ENCODE assay signal across 23 cellular contexts in genomic region chr9:99143661-99144060, GRCh38. TPM values are rescaled to one million over a fixed set of nuclear protein-coding genes. Genes with fewer than 3 reads are reported as not detected.
DNase-seq lines count a peak whose midpoint lies in the region; ATAC-seq, FAIRE-seq and TF ChIP-seq lines count a peak whose summit lies in the region.
"Had no signal": no experiment of that assay in that cellular context is flagged by ENCODE, and none has a peak within 500 bp of the region (broad histone marks: within the 10 kb centered on the region; RNA-seq: fewer than 3 reads in every experiment).

No MANE protein-coding gene starts in this region.

- intact Hi-C loops in HepG2 (cut with micrococcal nuclease; ENCODE audit: unreplicated experiment) (no loop called here), right lobe of liver (cut with DNase I) (loop anchor here in 1 of 2 donors (10.0 kb wide), 1 partner anchor 169 kb away; no protein-coding TSS in a partner anchor)

- no TSS peak for BruUV-seq in HepG2 (replicated peaks; lab: Mats Ljungman, UMichigan)

- no peak overlapping the region for H3K9ac ChIP-seq in HepG2 (ENCODE audit: insufficient read depth, low read depth, low read length)

- H3K9me3 Mint-ChIP-seq in stimulated activated effector memory CD8-positive, alpha-beta T cell treated with anti-CD3 and anti-CD28 coated beads, Interleukin-12 subunit alpha, Interleukin-12 subunit beta, amount 100 ng/mL, for 72 hours, result no peaks in the 10 kb centered on the region
- H3K9me3 Mint-ChIP-seq in activated naive CD4-positive, alpha-beta T cell treated with anti-CD3 and anti-CD28 coated beads, Interleukin-2, amount 10 ng/mL, durations not matched to agents 7 days and 5 days, result no peaks in the 10 kb centered on the region
- H3K9me3 Mint-ChIP-seq: CD4-positive, CD25-positive, alpha-beta regulatory T cell had no signal

- no peaks in the 10 kb centered on the region for H3K27me3 Mint-ChIP-seq in activated naive CD4-positive, alpha-beta T cell treated with anti-CD3 and anti-CD28 coated beads, Interleukin-2, amount 10 ng/mL, durations not matched to agents 7 days and 5 days
- H3K27me3 Mint-ChIP-seq: CD4-positive, CD25-positive, alpha-beta regulatory T cell had no signal

- peaks cover 4 to 36% of the 10 kb centered on the region in 2 experiments; a peak in 4 of 5 replicates for H3K36me3 ChIP-seq in HepG2 (replicated peaks in 1 of 2; ENCODE audit: control insufficient read depth in 1 of 2, insufficient read depth in 2 of 2, low read length in 2 of 2)
- peaks cover 0 to 20% (median 3%) of the 10 kb centered on the region in 4 donors for H3K36me3 ChIP-seq in right lobe of liver
- H3K36me3 ChIP-seq in bronchial epithelial cell (ENCODE audit: control insufficient read depth, insufficient read depth, low read length), result peaks cover 9% of the 10 kb centered on the region
- peaks cover 5% of the 10 kb centered on the region; the same call in 1 of the 2 replicates for H3K36me3 ChIP-seq in H7 (replicated peaks; ENCODE audit: control insufficient read depth, insufficient read depth, low read length)

- TF ChIP-seq POLR2A in HepG2 (IDR thresholded peaks at IDR 0.05; ENCODE audit: insufficient read depth in 1 of 2, low read depth in 2 of 2, low read length in 2 of 2), result no peak
- no peak for TF ChIP-seq POLR2A in right lobe of liver (IDR thresholded peaks at IDR 0.05)

- CTCF ChIA-PET in HepG2 (lab: Yijun Ruan, JAX; ENCODE audit: low intra/inter-chr PET ratio, low total read pairs), result no interaction called here
- CTCF ChIA-PET in activated naive CD4-positive, alpha-beta T cell treated with anti-CD3 and anti-CD28 coated beads, Interleukin-2, amount 10 ng/mL, durations not matched to agents 7 days and 5 days (lab: Charles Lee), result interaction anchor here (1.0 to 20.1 kb wide), 3 partner anchors 144 to 168 kb away, joined by 3 to 298 read pairs (median 4); no protein-coding TSS in a partner anchor

- TF ChIP-seq CTCF in HepG2 (CRISPR knock-in tag; IDR thresholded peaks at IDR 0.05), result no peak
- TF ChIP-seq CTCF in right lobe of liver (IDR thresholded peaks at IDR 0.05), result no peak
- no peak for TF ChIP-seq CTCF in bronchial epithelial cell (IDR thresholded peaks at IDR 0.05; ENCODE audit: insufficient read depth, low read length, severe bottlenecking)

- in situ Hi-C loops in HepG2 (cut with HindIII; ENCODE audit: extremely low pct_ligation_motif_present, low pct_unique_long_range_greater_than_20kb), result loop anchor here (10.0 kb wide), 1 partner anchor 169 kb away; no protein-coding TSS in a partner anchor

- FAIRE-seq in HepG2 (lab: Jason Lieb, UNC) (no peak), bronchial epithelial cell (lab: Jason Lieb, UNC) (no peak)
- FAIRE-seq: GM12891, HTR-8/SVneo had no signal

- H3K4me1 ChIP-seq in HepG2 (ENCODE audit: insufficient read depth, low read length) (no peaks in the 10 kb centered on the region), right lobe of liver (no peaks in the 10 kb centered on the region)
- H3K4me1 ChIP-seq: BE2C had no signal

- H3K27ac ChIP-seq in HepG2 (ENCODE audit: extremely low read length, insufficient read depth, low read length), result no peak overlapping the region
- no peak overlapping the region for H3K27ac ChIP-seq in right lobe of liver
- H3K27ac ChIP-seq: HL-60, RWPE1 had no signal

- H3K9me3 ChIP-seq in HepG2 (ENCODE audit: low read length) (no peaks in the 10 kb centered on the region), right lobe of liver (no peaks in the 10 kb centered on the region)
- H3K9me3 ChIP-seq: BE2C had no signal

- H3K4me3 ChIP-seq in HepG2 (replicated peaks in 1 of 3; ENCODE audit: insufficient read depth in 1 of 3, low read depth in 2 of 3, low read length in 3 of 3) (no peak overlapping the region), right lobe of liver (no peak overlapping the region), bronchial epithelial cell (ENCODE audit: low read depth, low read length) (no peak overlapping the region), H7 (ENCODE audit: insufficient read depth, low read depth, low read length) (no peak overlapping the region)

- no peak overlapping the region for H3K4me2 ChIP-seq in HepG2 (ENCODE audit: low read depth, low read length)

- WGBS in HepG2 (ENCODE audit: low lambda C conversion rate), result 96% methylated on average over 3 of the region's 3 CpGs
- WGBS in right lobe of liver (ENCODE audit: insufficient coverage, low coverage, low lambda C conversion rate, missing lambda C conversion rate), result 82% methylated on average over 3 of the region's 3 CpGs

- H3K27me3 ChIP-seq in HepG2 (ENCODE audit: control insufficient read depth in 1 of 2, insufficient read depth in 2 of 2, low read length in 2 of 2), result no peaks in the 10 kb centered on the region
- no peaks in the 10 kb centered on the region for H3K27me3 ChIP-seq in right lobe of liver
- no peaks in the 10 kb centered on the region for H3K27me3 ChIP-seq in bronchial epithelial cell (ENCODE audit: control insufficient read depth, insufficient read depth, low read length)
- no peaks in the 10 kb centered on the region for H3K27me3 ChIP-seq in H7 (ENCODE audit: control insufficient read depth, insufficient read depth, low read length)
- H3K27me3 ChIP-seq: BE2C had no signal

- DNase-seq in HepG2 (ENCODE audit: low spot score) (no peak), right lobe of liver (no peak), LHCN-M2 (ENCODE audit: low read depth) (peak; percentile 51), bronchial epithelial cell (ENCODE audit: low read depth) (peak; percentile 29), H7 (no peak), middle frontal gyrus (ENCODE audit: extremely low spot score, low spot score) (no peak)
- DNase-seq in stimulated activated effector memory CD8-positive, alpha-beta T cell treated with anti-CD3 and anti-CD28 coated beads, Interleukin-12 subunit alpha, Interleukin-12 subunit beta, amount 100 ng/mL, for 72 hours (ENCODE audit: low spot score in 2 of 2), result no peak
- no peak for DNase-seq in activated naive CD4-positive, alpha-beta T cell treated with anti-CD3 and anti-CD28 coated beads, Interleukin-2, amount 10 ng/mL, durations not matched to agents 7 days and 5 days
- DNase-seq: 8988T; BE2C; CD4-positive, CD25-positive, alpha-beta regulatory T cell; DMS153; GOT3; NCI-H1105; NCI-H1694; NCI-H510A; NCI-H748 treated with DMSO at 0.1 percent for 48 hours; OCI-M1; SIG-M5 had no signal

- no peak for ATAC-seq in HepG2
- no peak for ATAC-seq in right lobe of liver
- ATAC-seq in stimulated activated effector memory CD8-positive, alpha-beta T cell treated with anti-CD3 and anti-CD28 coated beads, Interleukin-12 subunit alpha, Interleukin-12 subunit beta, amount 100 ng/mL, for 72 hours, result peak; percentile 19

- no peak for TF ChIP-seq EP300 in HepG2 (IDR thresholded peaks at IDR 0.05; ENCODE audit: low read depth in 2 of 2, low read length in 2 of 2)
- no peak for TF ChIP-seq EP300 in HepG2 (CRISPR knock-in tag; IDR thresholded peaks at IDR 0.05; ENCODE audit: borderline replicate concordance)

- H3K27ac Mint-ChIP-seq in stimulated activated effector memory CD8-positive, alpha-beta T cell treated with anti-CD3 and anti-CD28 coated beads, Interleukin-12 subunit alpha, Interleukin-12 subunit beta, amount 100 ng/mL, for 72 hours, result no peak overlapping the region
- H3K27ac Mint-ChIP-seq in activated naive CD4-positive, alpha-beta T cell treated with anti-CD3 and anti-CD28 coated beads, Interleukin-2, amount 10 ng/mL, durations not matched to agents 7 days and 5 days, result no peak overlapping the region
- H3K27ac Mint-ChIP-seq: CD4-positive, CD25-positive, alpha-beta regulatory T cell had no signal

- H4K20me1 ChIP-seq in HepG2 (ENCODE audit: insufficient read depth, low read length), result no peaks in the 10 kb centered on the region

- H3K79me2 ChIP-seq in HepG2 (ENCODE audit: insufficient read depth, low read length), result no peaks in the 10 kb centered on the region

- no peak overlapping the region for H3K4me3 Mint-ChIP-seq in stimulated activated effector memory CD8-positive, alpha-beta T cell treated with anti-CD3 and anti-CD28 coated beads, Interleukin-12 subunit alpha, Interleukin-12 subunit beta, amount 100 ng/mL, for 72 hours
- no peak overlapping the region for H3K4me3 Mint-ChIP-seq in activated naive CD4-positive, alpha-beta T cell treated with anti-CD3 and anti-CD28 coated beads, Interleukin-2, amount 10 ng/mL, durations not matched to agents 7 days and 5 days
- H3K4me3 Mint-ChIP-seq: CD4-positive, CD25-positive, alpha-beta regulatory T cell had no signal

- POLR2A ChIA-PET in HepG2 (lab: Yijun Ruan, JAX), result no interaction called here

- no peak overlapping the region for H2AFZ ChIP-seq in HepG2 (ENCODE audit: low read length)

- peaks cover 30% of the 10 kb centered on the region for H3K4me1 Mint-ChIP-seq in stimulated activated effector memory CD8-positive, alpha-beta T cell treated with anti-CD3 and anti-CD28 coated beads, Interleukin-12 subunit alpha, Interleukin-12 subunit beta, amount 100 ng/mL, for 72 hours
- peaks cover 22% of the 10 kb centered on the region for H3K4me1 Mint-ChIP-seq in activated naive CD4-positive, alpha-beta T cell treated with anti-CD3 and anti-CD28 coated beads, Interleukin-2, amount 10 ng/mL, durations not matched to agents 7 days and 5 days

- no peak for TF ChIP-seq RAD21 in HepG2 (CRISPR knock-in tag; IDR thresholded peaks at IDR 0.05)

- H3K36me3 Mint-ChIP-seq in stimulated activated effector memory CD8-positive, alpha-beta T cell treated with anti-CD3 and anti-CD28 coated beads, Interleukin-12 subunit alpha, Interleukin-12 subunit beta, amount 100 ng/mL, for 72 hours, result peaks cover 100% of the 10 kb centered on the region
- H3K36me3 Mint-ChIP-seq in activated naive CD4-positive, alpha-beta T cell treated with anti-CD3 and anti-CD28 coated beads, Interleukin-2, amount 10 ng/mL, durations not matched to agents 7 days and 5 days, result peaks cover 76% of the 10 kb centered on the region

RNA-seq across cellular contexts. Expression of gene TGFBR1, which starts 38.7 kb away (rescaled TPM):
- 21.2 and 23.9 TPM in 2 replicates for total RNA-seq in HepG2 (2016; rRNA removed; fragmentation: Illumina TruSeq; extraction: Trizol)
- 5.6 and 5.9 TPM in 2 replicates for total RNA-seq in HepG2 (2016; cell fraction: cytosol; rRNA removed; fragmentation: Illumina TruSeq; extraction: Trizol; ENCODE audit: low read depth)
- total RNA-seq in HepG2 (2016; cell fraction: insoluble cytoplasmic fraction; rRNA removed; fragmentation: Illumina TruSeq; extraction: Trizol), result 18.4 and 22.1 TPM in 2 replicates
- 14.2 and 17.5 TPM in 2 replicates for total RNA-seq in HepG2 (2016; cell fraction: membrane; rRNA removed; fragmentation: Illumina TruSeq; extraction: Trizol)
- 21.2 and 24.6 TPM in 2 replicates for total RNA-seq in HepG2 (2016; cell fraction: nucleus; rRNA removed; fragmentation: Illumina TruSeq; extraction: Trizol)
- 16.8 and 16.9 TPM in 2 replicates for polyA plus RNA-seq in HepG2 (2011; rRNA removed)
- polyA plus RNA-seq in HepG2 (2011; cell fraction: cytosol; rRNA removed), result 7.4 and 11.8 TPM in 2 replicates
- polyA plus RNA-seq in HepG2 (2011; cell fraction: nucleus; rRNA removed), result 5.4 and 6.2 TPM in 2 replicates
- polyA plus RNA-seq in HepG2 (2012), result 10.1 and 10.7 TPM in 2 replicates
- polyA plus RNA-seq in HepG2 (2016; cell fraction: cytosol; fragmentation: Illumina TruSeq; extraction: Trizol; ENCODE audit: low read depth), result 0.79 and 1.2 TPM in 2 replicates
- polyA plus RNA-seq in HepG2 (2016; cell fraction: insoluble cytoplasmic fraction; fragmentation: Illumina TruSeq; extraction: Trizol; ENCODE audit: low read depth), result 10.0 and 10.3 TPM in 2 replicates
- 3.4 and 3.9 TPM in 2 replicates for polyA plus RNA-seq in HepG2 (2016; cell fraction: membrane; fragmentation: Illumina TruSeq; extraction: Trizol; ENCODE audit: low read depth)
- 16.7 and 17.0 TPM in 2 replicates for polyA plus RNA-seq in HepG2 (2016; cell fraction: nucleus; fragmentation: Illumina TruSeq; extraction: Trizol; ENCODE audit: insufficient read depth, low read depth)
- 103 and 225 TPM in 2 replicates for polyA minus RNA-seq in HepG2 (2011; rRNA and poly(A)+ RNA removed; ENCODE audit: low replicate concordance)
- polyA minus RNA-seq in HepG2 (2011; cell fraction: cytosol; rRNA and poly(A)+ RNA removed), result 40.2 and 45.8 TPM in 2 replicates
- polyA minus RNA-seq in HepG2 (2011; cell fraction: nucleus; rRNA and poly(A)+ RNA removed), result 22.3 and 22.5 TPM in 2 replicates
- 10 to 100 TPM in 5 of 6 experiments, 1 to 10 TPM in 1; 9.6 to 26.4 (median 13.4) TPM for total RNA-seq in right lobe of liver
- 53.6 and 58.0 TPM in 2 replicates for total RNA-seq in LHCN-M2 (2014; rRNA removed)
- polyA plus RNA-seq in LHCN-M2 (2012), result 13.0 TPM
- 58.9 and 110 TPM in 2 replicates for total RNA-seq in bronchial epithelial cell
- total RNA-seq in H7 (2014; rRNA removed; shearing (Covaris generic)), result 16.9 and 23.4 TPM in 2 replicates

Comparison
In these comparisons a context has a peak if more than half of its experiments do, and no peak if none do; other contexts are left out.
1. DNase-seq: peak in LHCN-M2 (single experiment) and bronchial epithelial cell (single experiment); none in HepG2 (single experiment), right lobe of liver (0 of 3), stimulated activated effector memory CD8-positive, alpha-beta T cell treated with anti-CD3 and anti-CD28 coated beads, Interleukin-12 subunit alpha, Interleukin-12 subunit beta, amount 100 ng/mL, for 72 hours (0 of 2), activated naive CD4-positive, alpha-beta T cell treated with anti-CD3 and anti-CD28 coated beads, Interleukin-2, amount 10 ng/mL, durations not matched to agents 7 days and 5 days (single experiment), H7 (single experiment) and middle frontal gyrus (single experiment).